Comparison of ENCODE assay signal across 8 cellular contexts in the genomic region with DNA sequence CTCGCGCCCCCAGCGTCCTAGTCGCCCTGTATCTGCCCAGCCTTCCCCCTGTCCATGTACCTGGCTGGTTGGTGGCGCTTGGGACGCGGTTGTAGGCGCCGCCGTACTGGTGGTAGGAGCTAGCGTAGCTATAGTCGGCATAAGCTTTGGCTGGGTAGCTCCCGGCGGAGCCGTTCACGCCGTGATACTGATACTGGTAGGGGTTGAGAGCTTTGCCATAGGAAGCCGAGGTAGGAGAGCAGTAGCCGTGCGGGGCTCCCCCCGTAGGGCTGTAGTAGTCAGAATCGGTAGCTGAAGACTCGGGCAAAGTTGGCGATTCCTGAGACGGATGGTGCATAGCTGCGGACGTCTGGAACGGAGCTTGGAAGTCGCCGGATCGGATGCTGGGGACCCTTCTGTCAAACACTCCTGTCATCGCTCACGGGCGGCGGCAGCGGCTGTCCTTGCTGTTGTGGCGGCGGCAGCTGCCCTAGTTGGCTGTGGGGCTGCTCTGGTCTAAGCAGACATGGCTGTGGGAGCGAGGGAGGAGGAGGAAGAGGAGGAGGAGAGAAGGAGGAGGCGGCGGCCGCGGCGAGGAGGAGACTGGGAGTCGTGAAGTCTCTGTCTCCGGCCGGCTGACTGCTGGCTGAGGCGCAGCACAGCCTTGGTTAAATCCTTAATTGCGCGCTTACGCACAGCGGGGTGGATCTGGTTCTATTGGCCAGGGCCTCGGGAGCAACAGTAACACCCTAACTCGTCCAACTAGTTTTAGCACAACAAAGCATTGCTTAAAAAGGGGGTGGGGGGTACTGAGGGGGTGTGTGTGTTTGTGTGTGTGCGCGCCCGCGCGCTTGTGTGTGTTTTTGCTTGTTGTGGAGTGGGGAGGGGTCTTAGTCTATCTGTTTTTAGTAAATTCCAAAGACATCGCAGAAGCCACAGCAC. TPM values are rescaled to one million over a fixed set of nuclear protein-coding genes. Genes with fewer than 3 reads are reported as not detected.
DNase-seq lines count a peak whose midpoint lies in the region; ATAC-seq and TF ChIP-seq lines count a peak whose summit lies in the region.

A gene (minus strand): TSS at position 623 of the 921 bp plus-strand sequence. CDS start 208 bp downstream, at position 415.

- H3K4me3 ChIP-seq in AG10803 (ENCODE audit: low read length) = peak within 1 kb of the TSS; percentile 55
- peak within 1 kb of the TSS; percentile 11 for H3K4me3 ChIP-seq in RWPE2 (ENCODE audit: severe bottlenecking)

- TF ChIP-seq CTCF in AG10803 (conservative IDR thresholded peaks at IDR 0.05; ENCODE audit: low read length) (no peak), HFFc6 (IDR thresholded peaks at IDR 0.05) (no peak), RWPE2 (IDR thresholded peaks at IDR 0.05; ENCODE audit: poor library complexity, severe bottlenecking) (no peak), progenitor cell of endocrine pancreas (IDR thresholded peaks at IDR 0.05; ENCODE audit: unreplicated experiment) (no peak)

- DNase-seq in AG10803 (ENCODE audit: low read depth) (peak; percentile 52), HFFc6 (no peak), RWPE2 (ENCODE audit: low spot score) (no peak), fibroblast of peridontal ligament (ENCODE audit: extremely low read depth) (peak; percentile 94), progenitor cell of endocrine pancreas (ENCODE audit: low spot score, unreplicated experiment) (peak; percentile 12), SKM-1 treated with dmso at 0.1 percent for 144 hours (lab: John Stamatoyannopoulos, UW; ENCODE audit: unreplicated experiment) (no peak)

- H3K27ac Mint-ChIP-seq in HFFc6 = no peak within 1 kb of the TSS
- H3K27ac Mint-ChIP-seq in progenitor cell of endocrine pancreas = peak within 1 kb of the TSS; percentile 62

- no peak within 1 kb of the TSS for H3K27ac ChIP-seq in RWPE2 (ENCODE audit: poor library complexity, severe bottlenecking)

- H3K9me3 ChIP-seq in RWPE2 (ENCODE audit: severe bottlenecking) = no peaks in the 10 kb centered on the region

- H3K27me3 Mint-ChIP-seq in HFFc6 (ENCODE audit: insufficient read depth) = peaks cover 56% of the 10 kb centered on the region
- H3K27me3 Mint-ChIP-seq in progenitor cell of endocrine pancreas = peaks cover 90% of the 10 kb centered on the region

- H3K4me3 Mint-ChIP-seq in HFFc6 (peak within 1 kb of the TSS; percentile 82), progenitor cell of endocrine pancreas (ENCODE audit: low read depth) (peak within 1 kb of the TSS; percentile 72)

- H3K36me3 Mint-ChIP-seq in HFFc6 (ENCODE audit: low read depth) (peaks cover 9% of the 10 kb centered on the region; the same call in 1 of the 2 replicates), progenitor cell of endocrine pancreas (ENCODE audit: insufficient read depth) (no peaks in the 10 kb centered on the region)

- ATAC-seq in RWPE2 (ENCODE audit: low read depth) = peak; percentile 62
- ATAC-seq in HG02885 (IDR thresholded peaks at IDR 0.05; ENCODE audit: poor library complexity, unreplicated experiment) = no peak
- ATAC-seq in HG03571 (IDR thresholded peaks at IDR 0.05; ENCODE audit: unreplicated experiment) = no peak

- H3K4me1 Mint-ChIP-seq in HFFc6 (ENCODE audit: low read depth) (peaks cover 22% of the 10 kb centered on the region), progenitor cell of endocrine pancreas (ENCODE audit: low read depth) (peaks cover 19% of the 10 kb centered on the region)

- H3K9me3 Mint-ChIP-seq in HFFc6 (peaks cover 4% of the 10 kb centered on the region; the same call in 1 of the 2 replicates), progenitor cell of endocrine pancreas (ENCODE audit: low read depth) (no peaks in the 10 kb centered on the region)

- no peaks in the 10 kb centered on the region for H3K36me3 ChIP-seq in RWPE2 (ENCODE audit: low read depth)

- H3K27me3 ChIP-seq in RWPE2 (ENCODE audit: insufficient read depth, poor library complexity, severe bottlenecking) = peaks cover 86% of the 10 kb centered on the region

- no peaks in the 10 kb centered on the region for H3K4me1 ChIP-seq in RWPE2 (ENCODE audit: insufficient read depth, poor library complexity, severe bottlenecking)

RNA-seq across cellular contexts. Expression of the gene that starts here (rescaled TPM):
- not detected for total RNA-seq in HFFc6 (2021; fragmentation: NEBNext Ultra II Directional; extraction: Animal tissue kit (Norgen Biotek cat#: 25700))
- 1.7 and 3.8 TPM in 2 replicates for total RNA-seq in progenitor cell of endocrine pancreas

Comparison
In these comparisons a context has a peak if more than half of its experiments do, and no peak if none do; other contexts are left out.
1. DNase-seq: peak in AG10803 (single experiment), fibroblast of peridontal ligament (single experiment) and progenitor cell of endocrine pancreas (single experiment); none in HFFc6 (single experiment), RWPE2 (single experiment) and SKM-1 treated with dmso at 0.1 percent for 144 hours (single experiment).